1 cellular context compared by ENCODE assay signal in genomic region chr2:232203936-232204335, GRCh38.
TF ChIP-seq lines count a peak whose summit lies in the region.

No MANE protein-coding gene starts in this region.

TF ChIP-seq in GM23338, 12 proteins besides CTCF, POLR2A, EP300 and RAD21 (continued from another document):
- TF ChIP-seq ZNF462 (CRISPR knock-in tag; IDR thresholded peaks at IDR 0.05) = no peak
- no peak for TF ChIP-seq EZH2 (IDR thresholded peaks at IDR 0.05; ENCODE audit: low read depth, unreplicated experiment)
- no peak for TF ChIP-seq STAT1 (IDR thresholded peaks at IDR 0.05; ENCODE audit: unreplicated experiment)
- TF ChIP-seq ETS1 (IDR thresholded peaks at IDR 0.05) = no peak
